In the genomic region with DNA sequence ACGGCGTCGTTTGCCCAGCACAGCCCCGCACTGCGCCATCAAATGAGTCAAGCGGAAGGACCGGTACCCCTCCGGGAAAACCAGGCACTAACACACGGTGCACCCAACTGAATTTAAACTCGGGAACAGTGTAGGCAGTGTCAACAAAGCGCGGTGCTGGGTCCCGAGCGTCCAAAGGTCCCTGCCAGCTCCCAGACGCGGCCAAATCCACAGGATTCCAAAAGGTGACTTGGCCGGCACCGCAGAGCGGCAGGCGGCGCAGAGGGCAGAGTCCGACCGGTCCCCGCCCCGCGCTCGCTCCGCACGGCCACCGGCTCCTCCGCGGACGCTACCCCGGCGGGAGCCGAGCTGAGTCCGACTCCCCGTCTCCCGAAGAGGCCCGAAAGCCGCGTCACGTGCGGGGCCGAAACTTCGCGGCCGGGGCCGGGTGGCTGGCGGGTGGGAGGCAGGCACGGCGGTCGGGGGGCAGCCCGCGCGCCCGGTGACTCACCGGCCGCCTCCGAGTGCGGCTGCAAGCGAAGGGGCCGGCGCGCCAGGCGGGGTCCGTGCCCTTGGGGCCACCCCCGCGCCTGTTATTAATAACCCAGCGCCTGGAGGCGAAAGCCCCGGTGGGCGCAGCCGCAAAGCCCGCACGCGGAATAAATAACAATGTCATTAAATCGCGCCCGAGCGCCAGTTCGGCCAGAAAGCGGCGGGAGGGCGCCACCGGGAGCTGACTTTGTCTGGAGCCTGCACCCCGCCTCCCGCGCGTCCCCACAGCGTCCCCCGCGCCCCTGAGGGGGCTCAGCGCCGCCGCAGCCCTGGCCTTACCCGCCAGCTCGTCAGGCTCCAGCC, we compare ENCODE assay signal across 1 cellular context.
TF ChIP-seq lines count a peak whose summit lies in the region.

No MANE protein-coding gene starts in this region.

TF ChIP-seq in HepG2, 621 proteins besides CTCF, POLR2A, EP300 and RAD21 (continued from another document and continues in another):
- TF ChIP-seq, protein P1, sequence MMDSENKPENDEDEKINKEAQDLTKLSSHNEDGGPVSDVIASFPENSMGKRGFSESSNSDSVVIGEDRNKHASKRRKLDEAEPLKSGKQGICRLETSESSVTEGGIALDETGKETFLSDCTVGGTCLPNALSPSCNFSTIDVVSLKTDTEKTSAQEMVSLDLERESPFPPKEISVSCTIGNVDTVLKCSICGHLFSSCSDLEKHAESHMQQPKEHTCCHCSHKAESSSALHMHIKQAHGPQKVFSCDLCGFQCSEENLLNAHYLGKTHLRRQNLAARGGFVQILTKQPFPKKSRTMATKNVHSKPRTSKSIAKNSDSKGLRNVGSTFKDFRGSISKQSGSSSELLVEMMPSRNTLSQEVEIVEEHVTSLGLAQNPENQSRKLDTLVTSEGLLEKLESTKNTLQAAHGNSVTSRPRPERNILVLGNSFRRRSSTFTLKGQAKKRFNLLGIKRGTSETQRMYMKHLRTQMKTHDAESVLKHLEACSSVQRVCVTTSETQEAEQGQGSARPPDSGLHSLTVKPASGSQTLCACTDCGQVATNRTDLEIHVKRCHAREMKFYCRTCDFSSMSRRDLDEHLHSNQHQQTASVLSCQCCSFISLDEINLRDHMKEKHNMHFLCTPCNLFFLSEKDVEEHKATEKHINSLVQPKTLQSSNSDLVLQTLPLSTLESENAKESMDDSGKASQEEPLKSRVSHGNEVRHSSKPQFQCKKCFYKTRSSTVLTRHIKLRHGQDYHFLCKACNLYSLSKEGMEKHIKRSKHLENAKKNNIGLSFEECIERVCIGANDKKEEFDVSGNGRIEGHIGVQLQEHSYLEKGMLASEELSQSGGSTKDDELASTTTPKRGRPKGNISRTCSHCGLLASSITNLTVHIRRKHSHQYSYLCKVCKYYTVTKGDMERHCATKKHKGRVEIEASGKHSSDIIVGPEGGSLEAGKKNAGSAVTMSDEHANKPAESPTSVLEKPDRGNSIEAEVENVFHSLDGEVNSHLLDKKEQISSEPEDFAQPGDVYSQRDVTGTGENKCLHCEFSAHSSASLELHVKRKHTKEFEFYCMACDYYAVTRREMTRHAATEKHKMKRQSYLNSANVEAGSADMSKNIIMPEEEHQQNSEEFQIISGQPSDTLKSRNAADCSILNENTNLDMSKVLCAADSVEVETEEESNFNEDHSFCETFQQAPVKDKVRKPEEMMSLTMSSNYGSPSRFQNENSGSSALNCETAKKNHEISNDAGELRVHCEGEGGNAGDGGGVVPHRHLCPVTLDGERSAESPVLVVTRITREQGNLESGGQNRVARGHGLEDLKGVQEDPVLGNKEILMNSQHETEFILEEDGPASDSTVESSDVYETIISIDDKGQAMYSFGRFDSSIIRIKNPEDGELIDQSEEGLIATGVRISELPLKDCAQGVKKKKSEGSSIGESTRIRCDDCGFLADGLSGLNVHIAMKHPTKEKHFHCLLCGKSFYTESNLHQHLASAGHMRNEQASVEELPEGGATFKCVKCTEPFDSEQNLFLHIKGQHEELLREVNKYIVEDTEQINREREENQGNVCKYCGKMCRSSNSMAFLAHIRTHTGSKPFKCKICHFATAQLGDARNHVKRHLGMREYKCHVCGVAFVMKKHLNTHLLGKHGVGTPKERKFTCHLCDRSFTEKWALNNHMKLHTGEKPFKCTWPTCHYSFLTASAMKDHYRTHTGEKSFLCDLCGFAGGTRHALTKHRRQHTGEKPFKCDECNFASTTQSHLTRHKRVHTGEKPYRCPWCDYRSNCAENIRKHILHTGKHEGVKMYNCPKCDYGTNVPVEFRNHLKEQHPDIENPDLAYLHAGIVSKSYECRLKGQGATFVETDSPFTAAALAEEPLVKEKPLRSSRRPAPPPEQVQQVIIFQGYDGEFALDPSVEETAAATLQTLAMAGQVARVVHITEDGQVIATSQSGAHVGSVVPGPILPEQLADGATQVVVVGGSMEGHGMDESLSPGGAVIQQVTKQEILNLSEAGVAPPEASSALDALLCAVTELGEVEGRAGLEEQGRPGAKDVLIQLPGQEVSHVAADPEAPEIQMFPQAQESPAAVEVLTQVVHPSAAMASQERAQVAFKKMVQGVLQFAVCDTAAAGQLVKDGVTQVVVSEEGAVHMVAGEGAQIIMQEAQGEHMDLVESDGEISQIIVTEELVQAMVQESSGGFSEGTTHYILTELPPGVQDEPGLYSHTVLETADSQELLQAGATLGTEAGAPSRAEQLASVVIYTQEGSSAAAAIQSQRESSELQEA (CRISPR knock-in tag; IDR thresholded peaks at IDR 0.05; ENCODE audit: not compliant biosample characterization), result no peak
- TF ChIP-seq MIXL1 (CRISPR knock-in tag; IDR thresholded peaks at IDR 0.05) (peak; percentile 62), ZNF652 (CRISPR knock-in tag; IDR thresholded peaks at IDR 0.05; ENCODE audit: borderline replicate concordance, low read depth) (no peak; the same call in 1 of the 2 replicates), ZNF44 (CRISPR knock-in tag; IDR thresholded peaks at IDR 0.05) (no peak), ZBTB8A (CRISPR knock-in tag; IDR thresholded peaks at IDR 0.05; ENCODE audit: borderline replicate concordance, low read depth) (peak; percentile 49; the same call in 1 of the 2 replicates), ATF7-NPFF (CRISPR knock-in tag; IDR thresholded peaks at IDR 0.05; ENCODE audit: low read depth) (peak; percentile 37; the same call in 1 of the 2 replicates), ZNF253 (CRISPR knock-in tag; IDR thresholded peaks at IDR 0.05; ENCODE audit: borderline replicate concordance) (no peak), ZNF468 (CRISPR knock-in tag; IDR thresholded peaks at IDR 0.05) (no peak), CHCHD3 (CRISPR knock-in tag; IDR thresholded peaks at IDR 0.05) (peak; percentile 43; the same call in 1 of the 2 replicates), HCFC1 (IDR thresholded peaks at IDR 0.05; ENCODE audit: low read depth, low read length) (no peak), ZC3H4 (CRISPR knock-in tag; IDR thresholded peaks at IDR 0.05; ENCODE audit: borderline replicate concordance) (no peak), ZKSCAN1 (IDR thresholded peaks at IDR 0.05; ENCODE audit: low read length) (no peak), DNMT3B (CRISPR knock-in tag; conservative IDR thresholded peaks at IDR 0.05) (no peak), ZNF326 (CRISPR knock-in tag; IDR thresholded peaks at IDR 0.05; ENCODE audit: borderline replicate concordance) (no peak), MEF2D (CRISPR knock-in tag; IDR thresholded peaks at IDR 0.05) (0 out of 2 replicates have a peak, but pooled peaks have one; percentile 20), ZNF34 (CRISPR knock-in tag; IDR thresholded peaks at IDR 0.05; ENCODE audit: borderline replicate concordance) (no peak), GTF2F1 (IDR thresholded peaks at IDR 0.05; ENCODE audit: low read length) (no peak), HES4 (CRISPR knock-in tag; IDR thresholded peaks at IDR 0.05; ENCODE audit: borderline replicate concordance) (0 out of 2 replicates have a peak, but pooled peaks have one; percentile 51), ZNF709 (CRISPR knock-in tag; IDR thresholded peaks at IDR 0.05) (peak; percentile 52; the same call in 1 of the 2 replicates), ZNF570 (CRISPR knock-in tag; IDR thresholded peaks at IDR 0.05; ENCODE audit: borderline replicate concordance) (no peak), ZKSCAN5 (CRISPR knock-in tag; IDR thresholded peaks at IDR 0.05) (no peak), FOXM1 (CRISPR knock-in tag; IDR thresholded peaks at IDR 0.05) (no peak), PRMT3 (CRISPR knock-in tag; IDR thresholded peaks at IDR 0.05; ENCODE audit: borderline replicate concordance, low read depth) (no peak), TAF15 (IDR thresholded peaks at IDR 0.05; ENCODE audit: low read depth, low read length, poor library complexity, severe bottlenecking) (no peak), ATAD3A (CRISPR knock-in tag; IDR thresholded peaks at IDR 0.05) (no peak), NCOR1 (IDR thresholded peaks at IDR 0.05; ENCODE audit: borderline replicate concordance, low read length) (peak; percentile 55; the same call in 1 of the 2 replicates), ZNF83 (CRISPR knock-in tag; IDR thresholded peaks at IDR 0.05; ENCODE audit: borderline replicate concordance) (no peak), HMG20A (CRISPR knock-in tag; IDR thresholded peaks at IDR 0.05; ENCODE audit: borderline replicate concordance) (peak; percentile 45; the same call in 1 of the 2 replicates), ZFP36 (IDR thresholded peaks at IDR 0.05; ENCODE audit: borderline replicate concordance, low read depth, low read length, partially characterized antibody) (no peak), ZNF703 (CRISPR knock-in tag; IDR thresholded peaks at IDR 0.05; ENCODE audit: borderline replicate concordance) (no peak; the same call in 1 of the 2 replicates), ZNF432 (CRISPR knock-in tag; IDR thresholded peaks at IDR 0.05; ENCODE audit: borderline replicate concordance) (no peak), ZNF143 (CRISPR knock-in tag; IDR thresholded peaks at IDR 0.05) (peak; percentile 49; the same call in 1 of the 2 replicates), FOSL2 (CRISPR knock-in tag; IDR thresholded peaks at IDR 0.05) (peak; percentile 85), ZNF350 (CRISPR knock-in tag; IDR thresholded peaks at IDR 0.05; ENCODE audit: borderline replicate concordance, low read depth) (peak; percentile 78), ZNF564 (CRISPR knock-in tag; IDR thresholded peaks at IDR 0.05) (peak; percentile 85), ZNF496 (CRISPR knock-in tag; IDR thresholded peaks at IDR 0.05; ENCODE audit: insufficient replicate concordance) (no peak)
- TF ChIP-seq, protein P2, sequence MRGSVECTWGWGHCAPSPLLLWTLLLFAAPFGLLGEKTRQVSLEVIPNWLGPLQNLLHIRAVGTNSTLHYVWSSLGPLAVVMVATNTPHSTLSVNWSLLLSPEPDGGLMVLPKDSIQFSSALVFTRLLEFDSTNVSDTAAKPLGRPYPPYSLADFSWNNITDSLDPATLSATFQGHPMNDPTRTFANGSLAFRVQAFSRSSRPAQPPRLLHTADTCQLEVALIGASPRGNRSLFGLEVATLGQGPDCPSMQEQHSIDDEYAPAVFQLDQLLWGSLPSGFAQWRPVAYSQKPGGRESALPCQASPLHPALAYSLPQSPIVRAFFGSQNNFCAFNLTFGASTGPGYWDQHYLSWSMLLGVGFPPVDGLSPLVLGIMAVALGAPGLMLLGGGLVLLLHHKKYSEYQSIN (CRISPR knock-in tag; IDR thresholded peaks at IDR 0.05; ENCODE audit: borderline replicate concordance), result no peak
- TF ChIP-seq, protein P3, sequence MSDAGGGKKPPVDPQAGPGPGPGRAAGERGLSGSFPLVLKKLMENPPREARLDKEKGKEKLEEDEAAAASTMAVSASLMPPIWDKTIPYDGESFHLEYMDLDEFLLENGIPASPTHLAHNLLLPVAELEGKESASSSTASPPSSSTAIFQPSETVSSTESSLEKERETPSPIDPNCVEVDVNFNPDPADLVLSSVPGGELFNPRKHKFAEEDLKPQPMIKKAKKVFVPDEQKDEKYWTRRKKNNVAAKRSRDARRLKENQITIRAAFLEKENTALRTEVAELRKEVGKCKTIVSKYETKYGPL (CRISPR knock-in tag; IDR thresholded peaks at IDR 0.05), result no peak
- TF ChIP-seq, protein P4, sequence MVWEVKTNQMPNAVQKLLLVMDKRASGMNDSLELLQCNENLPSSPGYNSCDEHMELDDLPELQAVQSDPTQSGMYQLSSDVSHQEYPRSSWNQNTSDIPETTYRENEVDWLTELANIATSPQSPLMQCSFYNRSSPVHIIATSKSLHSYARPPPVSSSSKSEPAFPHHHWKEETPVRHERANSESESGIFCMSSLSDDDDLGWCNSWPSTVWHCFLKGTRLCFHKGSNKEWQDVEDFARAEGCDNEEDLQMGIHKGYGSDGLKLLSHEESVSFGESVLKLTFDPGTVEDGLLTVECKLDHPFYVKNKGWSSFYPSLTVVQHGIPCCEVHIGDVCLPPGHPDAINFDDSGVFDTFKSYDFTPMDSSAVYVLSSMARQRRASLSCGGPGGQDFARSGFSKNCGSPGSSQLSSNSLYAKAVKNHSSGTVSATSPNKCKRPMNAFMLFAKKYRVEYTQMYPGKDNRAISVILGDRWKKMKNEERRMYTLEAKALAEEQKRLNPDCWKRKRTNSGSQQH (CRISPR knock-in tag; IDR thresholded peaks at IDR 0.05; ENCODE audit: low read depth), result peak; percentile 75
- TF ChIP-seq, protein P5, sequence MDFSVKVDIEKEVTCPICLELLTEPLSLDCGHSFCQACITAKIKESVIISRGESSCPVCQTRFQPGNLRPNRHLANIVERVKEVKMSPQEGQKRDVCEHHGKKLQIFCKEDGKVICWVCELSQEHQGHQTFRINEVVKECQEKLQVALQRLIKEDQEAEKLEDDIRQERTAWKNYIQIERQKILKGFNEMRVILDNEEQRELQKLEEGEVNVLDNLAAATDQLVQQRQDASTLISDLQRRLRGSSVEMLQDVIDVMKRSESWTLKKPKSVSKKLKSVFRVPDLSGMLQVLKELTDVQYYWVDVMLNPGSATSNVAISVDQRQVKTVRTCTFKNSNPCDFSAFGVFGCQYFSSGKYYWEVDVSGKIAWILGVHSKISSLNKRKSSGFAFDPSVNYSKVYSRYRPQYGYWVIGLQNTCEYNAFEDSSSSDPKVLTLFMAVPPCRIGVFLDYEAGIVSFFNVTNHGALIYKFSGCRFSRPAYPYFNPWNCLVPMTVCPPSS (IDR thresholded peaks at IDR 0.05), result no peak
- TF ChIP-seq, protein P6, sequence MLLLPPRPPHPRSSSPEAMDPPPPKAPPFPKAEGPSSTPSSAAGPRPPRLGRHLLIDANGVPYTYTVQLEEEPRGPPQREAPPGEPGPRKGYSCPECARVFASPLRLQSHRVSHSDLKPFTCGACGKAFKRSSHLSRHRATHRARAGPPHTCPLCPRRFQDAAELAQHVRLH (CRISPR knock-in tag; IDR thresholded peaks at IDR 0.05; ENCODE audit: borderline replicate concordance, low read depth), result peak; percentile 68; the same call in 1 of the 2 replicates
- TF ChIP-seq, protein P7, sequence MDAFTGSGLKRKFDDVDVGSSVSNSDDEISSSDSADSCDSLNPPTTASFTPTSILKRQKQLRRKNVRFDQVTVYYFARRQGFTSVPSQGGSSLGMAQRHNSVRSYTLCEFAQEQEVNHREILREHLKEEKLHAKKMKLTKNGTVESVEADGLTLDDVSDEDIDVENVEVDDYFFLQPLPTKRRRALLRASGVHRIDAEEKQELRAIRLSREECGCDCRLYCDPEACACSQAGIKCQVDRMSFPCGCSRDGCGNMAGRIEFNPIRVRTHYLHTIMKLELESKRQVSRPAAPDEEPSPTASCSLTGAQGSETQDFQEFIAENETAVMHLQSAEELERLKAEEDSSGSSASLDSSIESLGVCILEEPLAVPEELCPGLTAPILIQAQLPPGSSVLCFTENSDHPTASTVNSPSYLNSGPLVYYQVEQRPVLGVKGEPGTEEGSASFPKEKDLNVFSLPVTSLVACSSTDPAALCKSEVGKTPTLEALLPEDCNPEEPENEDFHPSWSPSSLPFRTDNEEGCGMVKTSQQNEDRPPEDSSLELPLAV (CRISPR knock-in tag; conservative IDR thresholded peaks at IDR 0.05; ENCODE audit: low read depth), result no peak
- TF ChIP-seq, protein P8, sequence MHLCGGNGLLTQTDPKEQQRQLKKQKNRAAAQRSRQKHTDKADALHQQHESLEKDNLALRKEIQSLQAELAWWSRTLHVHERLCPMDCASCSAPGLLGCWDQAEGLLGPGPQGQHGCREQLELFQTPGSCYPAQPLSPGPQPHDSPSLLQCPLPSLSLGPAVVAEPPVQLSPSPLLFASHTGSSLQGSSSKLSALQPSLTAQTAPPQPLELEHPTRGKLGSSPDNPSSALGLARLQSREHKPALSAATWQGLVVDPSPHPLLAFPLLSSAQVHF (CRISPR knock-in tag; IDR thresholded peaks at IDR 0.05), result no peak
- TF ChIP-seq, protein P9, sequence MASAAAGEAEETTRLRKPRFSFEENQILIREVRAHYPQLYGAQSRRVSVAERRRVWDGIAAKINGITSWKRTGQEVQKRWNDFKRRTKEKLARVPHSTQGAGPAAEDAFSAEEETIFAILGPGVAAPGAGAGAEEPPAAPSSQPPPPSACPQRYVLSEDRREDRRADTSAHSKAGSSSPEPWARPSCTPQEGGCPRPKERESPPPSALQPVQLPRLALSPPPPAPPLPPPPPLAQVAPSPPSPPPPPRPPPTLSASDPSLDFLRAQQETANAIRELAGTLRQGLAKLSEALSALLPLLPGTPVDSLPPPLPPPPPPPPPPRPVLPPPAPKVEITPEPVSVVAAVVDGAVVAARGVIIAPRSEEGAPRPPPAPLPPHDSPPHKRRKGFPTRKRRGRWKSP (CRISPR knock-in tag; IDR thresholded peaks at IDR 0.05), result peak; percentile 96
